8 cellular contexts compared by ENCODE assay signal in genomic region chr7:74658171-74659004, GRCh38. TPM values are rescaled to one million over a fixed set of nuclear protein-coding genes. Genes with fewer than 3 reads are reported as not detected.
A peak's percentile ranks its signal among the peaks of the same experiment; 100 is the strongest.
DNase-seq lines count a peak whose midpoint lies in the region; ATAC-seq and TF ChIP-seq lines count a peak whose summit lies in the region.

No MANE protein-coding gene starts in this region.

- WGBS in adipose tissue, 3 donors: 2 to 4% (median 2%) methylated on average over 36 to 107 of the region's 108 CpGs
- 2 to 4% methylated on average over 35 to 48 of the region's 108 CpGs for WGBS in tibial nerve, 2 donors

- no peaks in the 10 kb centered on the region for H3K36me3 ChIP-seq in tibial nerve

- no peak for TF ChIP-seq CTCF in GM12864 (IDR thresholded peaks at IDR 0.05; ENCODE audit: low read depth, low read length, missing control alignments)
- TF ChIP-seq CTCF in tibial nerve (IDR thresholded peaks at IDR 0.05): no peak

- TF ChIP-seq POLR2A in tibial nerve (IDR thresholded peaks at IDR 0.05): peak; percentile 46 to 61

- peaks cover 0 to 59% (median 44%) of the 10 kb centered on the region in 4 donors for H3K4me1 ChIP-seq in tibial nerve

- ATAC-seq in HG02678 (IDR thresholded peaks at IDR 0.05; ENCODE audit: unreplicated experiment): peak; percentile 60

- peak in 1 of 2 donors; percentile 17 for TF ChIP-seq EP300 in tibial nerve (IDR thresholded peaks at IDR 0.05)

- peak overlapping the region; percentile 85 for H3K4me3 ChIP-seq in GM12864 (ENCODE audit: low read depth, low read length)
- peak overlapping the region; percentile 76 to 100 (median 98) for H3K4me3 ChIP-seq in tibial nerve

- H3K27ac ChIP-seq in adipose tissue (ENCODE audit: low read depth, low read length) (peak overlapping the region; percentile 96), tibial nerve (peak overlapping the region; percentile 98 to 100 (median 100))

- intact Hi-C loops in cardiac septum (cut with DNase I): no loop called here

- no peaks in the 10 kb centered on the region for H3K27me3 ChIP-seq in tibial nerve

- H3K9me3 ChIP-seq in tibial nerve: no peaks in the 10 kb centered on the region

- DNase-seq in GM12864 (ENCODE audit: low read depth) (no peak), NCI-H1417 (lab: John Stamatoyannopoulos, UW) (peak; percentile 97), T follicular helper cell (ENCODE audit: low read depth) (peak; percentile 77), cardiac septum (ENCODE audit: low spot score) (peak; percentile 95), pons (ENCODE audit: low spot score) (peak; percentile 90), tibial nerve (ENCODE audit: low spot score in 2 of 2) (peak; percentile 80 to 81)

RNA-seq across cellular contexts. Expression of gene GTF2I, which starts 0.9 kb away (rescaled TPM):
- polyA plus RNA-seq in adipose tissue: 10 to 100 TPM; 31.8 to 95.6 (median 35.7) TPM
- total RNA-seq in cardiac septum (134 TPM), tibial nerve (100 to 1,000 TPM; 139 to 194 (median 168) TPM)
